Comparison of ENCODE assay signal across 22 cellular contexts in genomic region chr20:48180637-48181036, GRCh38.
A peak's percentile ranks its signal among the peaks of the same experiment; 100 is the strongest.
DNase-seq lines count a peak whose midpoint lies in the region; ATAC-seq and TF ChIP-seq lines count a peak whose summit lies in the region.
"Had no signal": no experiment of that assay in that cellular context is flagged by ENCODE, and none has a peak within 500 bp of the region (broad histone marks: within the 10 kb centered on the region; RNA-seq: fewer than 3 reads in every experiment).

No MANE protein-coding gene starts in this region.

- in situ Hi-C loops in mammary epithelial cell (cut with MboI; ENCODE audit: low sequenced_read_pairs in 2 of 2), result loop anchor here in 1 of 2 donors (25.0 kb wide), 1 partner anchor 432 kb away; no protein-coding TSS in a partner anchor

- H3K9ac ChIP-seq in mammary epithelial cell (ENCODE audit: insufficient read depth, low read length), result no peak overlapping the region

- CTCF ChIA-PET in mammary epithelial cell (lab: Charles Lee; ENCODE audit: low non-redundant PET), result no interaction called here

- dilution Hi-C loops in mammary epithelial cell (cut with HindIII; ENCODE audit: low sequenced_read_pairs), result no loop called here

- H3K36me3 Mint-ChIP-seq in nephron progenitor cell (ENCODE audit: low read depth), result peaks cover 13% of the 10 kb centered on the region
- H3K36me3 Mint-ChIP-seq: IgD-negative memory B cell had no signal

- TF ChIP-seq EP300 in suprapubic skin (IDR thresholded peaks at IDR 0.05), result no peak

- H3K27ac ChIP-seq in mammary epithelial cell (ENCODE audit: insufficient read depth, low read depth, low read length) (no peak overlapping the region), upper lobe of right lung (no peak overlapping the region), suprapubic skin (no peak overlapping the region)
- H3K27ac ChIP-seq: coronary artery, thoracic aorta had no signal

- TF ChIP-seq CTCF in mammary epithelial cell (conservative IDR thresholded peaks at IDR 0.05 in 1 of 2, IDR thresholded peaks at IDR 0.05 in 1 of 2; ENCODE audit: extremely low read depth in 1 of 2, insufficient read depth in 1 of 2, low read depth in 1 of 2, low read length in 2 of 2) (no peak), nephron progenitor cell (IDR thresholded peaks at IDR 0.05) (no peak), upper lobe of right lung (IDR thresholded peaks at IDR 0.05) (no peak), suprapubic skin (IDR thresholded peaks at IDR 0.05) (no peak)

- TF ChIP-seq POLR2A in suprapubic skin (IDR thresholded peaks at IDR 0.05), result no peak

- no TSS peak for BruUV-seq in mammary epithelial cell (replicated peaks; lab: Mats Ljungman, UMichigan)

- H3K4me1 ChIP-seq in mammary epithelial cell (ENCODE audit: insufficient read depth, low read length) (peaks cover 9% of the 10 kb centered on the region), upper lobe of right lung (no peaks in the 10 kb centered on the region), suprapubic skin (no peaks in the 10 kb centered on the region)

- WGBS in mammary epithelial cell (ENCODE audit: low coverage, missing lambda C conversion rate), result 8% methylated on average over 3 of the region's 3 CpGs
- 55% methylated on average over 3 of the region's 3 CpGs for WGBS in suprapubic skin

- no peaks in the 10 kb centered on the region for H3K79me2 ChIP-seq in mammary epithelial cell (ENCODE audit: insufficient read depth, low read length)

- H2AFZ ChIP-seq in mammary epithelial cell (ENCODE audit: low read depth, low read length), result no peak overlapping the region

- intact Hi-C loops in mammary epithelial cell (cut with micrococcal nuclease), result loop anchor here (10.0 kb wide), 1 partner anchor 226 kb away; no protein-coding TSS in a partner anchor
- intact Hi-C loops in upper lobe of right lung (cut with DNase I), result no loop called here

- H3K4me1 Mint-ChIP-seq in nephron progenitor cell, result peaks cover 68% of the 10 kb centered on the region
- H3K4me1 Mint-ChIP-seq: activated B cell treated with CpG ODN at 0.5 μM for 24 hours, B cell, IgD-negative memory B cell had no signal

- H3K4me2 ChIP-seq in mammary epithelial cell (ENCODE audit: insufficient read depth, low read depth, low read length), result peak overlapping the region; percentile 31

- H3K27me3 Mint-ChIP-seq in nephron progenitor cell (ENCODE audit: low read depth, poor library complexity), result peaks cover 4% of the 10 kb centered on the region
- H3K27me3 Mint-ChIP-seq: activated B cell treated with CpG ODN at 0.5 μM for 24 hours had no signal

- peak overlapping the region; percentile 23 for H3K27ac Mint-ChIP-seq in nephron progenitor cell
- H3K27ac Mint-ChIP-seq: activated B cell treated with CpG ODN at 0.5 μM for 24 hours, B cell, IgD-negative memory B cell, T-helper 17 cell had no signal

- H3K27me3 ChIP-seq in mammary epithelial cell (ENCODE audit: insufficient read depth, low read length) (no peaks in the 10 kb centered on the region), upper lobe of right lung (no peaks in the 10 kb centered on the region), suprapubic skin (no peaks in the 10 kb centered on the region)

- no peak overlapping the region for H3K4me3 Mint-ChIP-seq in nephron progenitor cell
- H3K4me3 Mint-ChIP-seq: activated B cell treated with CpG ODN at 0.5 μM for 24 hours, B cell, IgD-negative memory B cell, T-helper 17 cell had no signal

- ATAC-seq in upper lobe of right lung (no peak), HG03342 (IDR thresholded peaks at IDR 0.05; ENCODE audit: unreplicated experiment) (no peak), HG03045 (IDR thresholded peaks at IDR 0.05; ENCODE audit: unreplicated experiment) (no peak)
- ATAC-seq: mucosa of descending colon, T-helper 17 cell had no signal

- peak; percentile 19 for DNase-seq in EH (ENCODE audit: low read depth)
- peak; percentile 22 for DNase-seq in NCI-H2227 treated with DMSO at 0.1 percent for 48 hours (lab: John Stamatoyannopoulos, UW)
- DNase-seq in mammary epithelial cell, result no peak
- no peak for DNase-seq in nephron progenitor cell
- DNase-seq in upper lobe of right lung, result no peak
- no peak for DNase-seq in suprapubic skin (ENCODE audit: low spot score in 2 of 2)
- DNase-seq: activated B cell treated with CpG ODN at 0.5 μM for 24 hours; activated effector memory CD4-positive, alpha-beta T cell treated with anti-CD3 and anti-CD28 coated beads, Interleukin-2, amount 50 U/mL, for 16 hours; amniotic stem cell; DMS53; erythroblast; glutamatergic neuron; mucosa of descending colon; NCI-H2081 treated with DMSO at 0.1 percent for 48 hours; Right ventricle myocardium superior; T-helper 17 cell had no signal

- no peaks in the 10 kb centered on the region for H3K9me3 ChIP-seq in mammary epithelial cell (replicated peaks; ENCODE audit: insufficient read depth, low read length)
- no peaks in the 10 kb centered on the region for H3K9me3 ChIP-seq in upper lobe of right lung
- H3K9me3 ChIP-seq in suprapubic skin, result no peaks in the 10 kb centered on the region
- H3K9me3 ChIP-seq: mucosa of descending colon, thoracic aorta had no signal

- no peaks in the 10 kb centered on the region for H3K36me3 ChIP-seq in mammary epithelial cell (ENCODE audit: insufficient read depth, low read length)
- H3K36me3 ChIP-seq in upper lobe of right lung, result no peaks in the 10 kb centered on the region
- H3K36me3 ChIP-seq in suprapubic skin, result no peaks in the 10 kb centered on the region
- H3K36me3 ChIP-seq: thoracic aorta had no signal

- H3K9me3 Mint-ChIP-seq in nephron progenitor cell, result peaks cover 22% of the 10 kb centered on the region
- H3K9me3 Mint-ChIP-seq: activated B cell treated with CpG ODN at 0.5 μM for 24 hours had no signal

- no peaks in the 10 kb centered on the region for H4K20me1 ChIP-seq in mammary epithelial cell (ENCODE audit: insufficient read depth, low read length)

- H3K4me3 ChIP-seq in mammary epithelial cell (replicated peaks in 1 of 3; ENCODE audit: insufficient read depth in 1 of 3, low read depth in 2 of 3, low read length in 3 of 3), result no peak overlapping the region
- H3K4me3 ChIP-seq in upper lobe of right lung, result no peak overlapping the region
- no peak overlapping the region for H3K4me3 ChIP-seq in suprapubic skin
- H3K4me3 ChIP-seq: coronary artery, mucosa of descending colon, thoracic aorta had no signal

Comparison
In these comparisons a context has a peak if more than half of its experiments do, and no peak if none do; other contexts are left out.
1. DNase-seq: peak in EH (single experiment) and NCI-H2227 treated with DMSO at 0.1 percent for 48 hours (single experiment); none in mammary epithelial cell (single experiment), nephron progenitor cell (single experiment), upper lobe of right lung (single experiment) and suprapubic skin (0 of 2).